Comparison of ENCODE assay signal across 1 cellular context in genomic region chr1:92752719-92753118, GRCh38.
TF ChIP-seq lines count a peak whose summit lies in the region.

No MANE protein-coding gene starts in this region.

TF ChIP-seq in K562, 482 proteins besides CTCF, POLR2A, EP300 and RAD21:
- TF ChIP-seq ZBTB40 (IDR thresholded peaks at IDR 0.05): 0 out of 2 replicates have a peak, but pooled peaks have one; percentile 20
- no peak for TF ChIP-seq ZBTB40 (CRISPR knock-in tag; IDR thresholded peaks at IDR 0.05)
- TF ChIP-seq ZNF316 (IDR thresholded peaks at IDR 0.05): no peak
